In the genomic region with DNA sequence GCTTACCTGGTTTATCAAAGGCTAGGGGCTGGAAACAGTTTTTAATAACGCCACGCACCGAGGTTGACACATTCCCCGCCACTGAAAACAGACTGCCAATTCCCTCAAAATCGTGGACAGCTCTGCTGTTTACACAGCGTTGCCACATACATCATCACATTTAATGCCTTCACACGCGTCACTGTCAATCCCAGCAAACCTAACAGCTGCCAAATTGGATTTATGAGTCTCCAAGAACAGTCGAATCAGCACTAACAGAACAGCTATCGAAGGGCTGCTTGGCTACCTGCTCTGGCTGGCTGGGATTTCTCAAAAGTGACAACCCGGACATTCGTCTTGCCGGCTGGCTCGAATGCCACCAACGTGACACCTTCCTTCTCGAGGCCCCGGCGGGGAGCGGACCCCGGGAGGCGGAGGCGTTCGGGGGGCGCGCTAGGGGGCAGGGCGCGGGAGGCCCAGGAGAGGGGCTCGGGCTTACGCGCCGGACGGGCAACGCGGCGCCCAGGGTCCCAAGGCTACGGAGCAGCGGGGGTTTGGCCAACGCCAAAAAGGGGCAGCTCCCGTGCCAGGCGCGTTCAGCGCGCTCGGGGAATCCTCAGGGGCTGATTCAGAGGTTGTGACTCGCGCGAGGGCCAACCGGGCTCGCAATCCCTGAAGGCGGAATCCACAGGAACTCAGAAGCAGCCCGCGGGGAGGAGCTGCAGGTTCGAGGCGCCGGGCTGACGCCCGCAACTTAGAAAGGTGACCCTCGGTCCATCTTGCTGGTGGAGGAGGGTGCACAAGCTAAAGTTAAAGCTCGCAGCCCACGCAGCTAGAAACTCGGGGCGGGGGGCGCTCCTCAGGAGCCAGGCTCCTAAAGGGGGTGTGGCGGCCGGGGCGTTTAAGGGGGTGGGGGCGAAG, we compare ENCODE assay signal across 8 cellular contexts. TPM values are rescaled to one million over a fixed set of nuclear protein-coding genes. Genes with fewer than 3 reads are reported as not detected.
A peak's percentile ranks its signal among the peaks of the same experiment; 100 is the strongest.
DNase-seq lines count a peak whose midpoint lies in the region; ATAC-seq, FAIRE-seq and TF ChIP-seq lines count a peak whose summit lies in the region.

No MANE protein-coding gene starts in this region.

- FAIRE-seq in kidney (lab: Jason Lieb, UNC): no peak

- H3K4me3 ChIP-seq in kidney (ENCODE audit: low read length in 2 of 2): peak overlapping the region; percentile 59 to 75
- peak overlapping the region; percentile 64 to 68 (median 65) for H3K4me3 ChIP-seq in skeletal muscle tissue (ENCODE audit: low read length in 3 of 3)

- H3K4me1 Mint-ChIP-seq in T-helper 2 cell treated with Interferon-gamma antibody and Interleukin-4, amounts not matched to agents 5 μg/mL and 100 μg/mL, for 36 hours (ENCODE audit: low read depth): peaks cover 5% of the 10 kb centered on the region
- H3K4me1 Mint-ChIP-seq in chondrocyte (ENCODE audit: low read depth): peaks cover 27% of the 10 kb centered on the region

- no peaks in the 10 kb centered on the region for H3K36me3 Mint-ChIP-seq in T-helper 2 cell treated with Interferon-gamma antibody and Interleukin-4, amounts not matched to agents 5 μg/mL and 100 μg/mL, for 36 hours (ENCODE audit: low read depth)
- H3K36me3 Mint-ChIP-seq in chondrocyte (ENCODE audit: low read depth): no peaks in the 10 kb centered on the region

- H3K4me1 ChIP-seq in kidney (ENCODE audit: control insufficient read depth in 1 of 2, insufficient read depth in 1 of 2, low read depth in 1 of 2, low read length in 2 of 2) (peaks cover 0 to 4% of the 10 kb centered on the region in 2 donors), skeletal muscle tissue (ENCODE audit: control insufficient read depth in 3 of 3, insufficient read depth in 3 of 3, low read length in 3 of 3) (peaks cover 6 to 16% (median 11%) of the 10 kb centered on the region in 3 donors)

- H3K27me3 Mint-ChIP-seq in T-helper 2 cell treated with Interferon-gamma antibody and Interleukin-4, amounts not matched to agents 5 μg/mL and 100 μg/mL, for 36 hours (ENCODE audit: low read depth): peaks cover 57% of the 10 kb centered on the region
- H3K27me3 Mint-ChIP-seq in chondrocyte (ENCODE audit: low read depth): no peaks in the 10 kb centered on the region

- DNase-seq in NCI-H1417 (lab: John Stamatoyannopoulos, UW) (peak in 2 of 3 experiments; percentile 56 to 74), NCI-H1417 treated with DMSO at 0.1 percent for 48 hours (lab: John Stamatoyannopoulos, UW) (no peak), chondrocyte (ENCODE audit: low spot score) (no peak), kidney (peak; percentile 77), T-helper 9 cell (no peak)
- DNase-seq in T-helper 2 cell treated with Interferon-gamma antibody and Interleukin-4, amounts not matched to agents 5 μg/mL and 100 μg/mL, for 36 hours (ENCODE audit: low spot score): no peak

- TF ChIP-seq CTCF in chondrocyte (IDR thresholded peaks at IDR 0.05): peak; percentile 13
- no peak for TF ChIP-seq CTCF in kidney (IDR thresholded peaks at IDR 0.05; ENCODE audit: borderline replicate concordance, extremely low read depth, insufficient read depth)

- H3K36me3 ChIP-seq in kidney (ENCODE audit: control insufficient read depth in 1 of 2, insufficient read depth in 2 of 2, low read length in 2 of 2) (no peaks in the 10 kb centered on the region), skeletal muscle tissue (ENCODE audit: control insufficient read depth in 3 of 3, insufficient read depth in 3 of 3, low read length in 3 of 3) (no peaks in the 10 kb centered on the region)

- no peak overlapping the region for H3K27ac Mint-ChIP-seq in T-helper 2 cell treated with Interferon-gamma antibody and Interleukin-4, amounts not matched to agents 5 μg/mL and 100 μg/mL, for 36 hours
- H3K27ac Mint-ChIP-seq in chondrocyte (ENCODE audit: unreplicated experiment): peak overlapping the region; percentile 75

- peak overlapping the region; percentile 54 for H3K4me3 Mint-ChIP-seq in T-helper 2 cell treated with Interferon-gamma antibody and Interleukin-4, amounts not matched to agents 5 μg/mL and 100 μg/mL, for 36 hours
- peak overlapping the region; percentile 76 for H3K4me3 Mint-ChIP-seq in chondrocyte (ENCODE audit: unreplicated experiment)

- H3K27me3 ChIP-seq in skeletal muscle tissue (ENCODE audit: control insufficient read depth in 3 of 3, insufficient read depth in 3 of 3, low read length in 3 of 3): no peaks in the 10 kb centered on the region

- H3K27ac ChIP-seq in kidney (ENCODE audit: low read depth in 2 of 2, low read length in 2 of 2) (peak overlapping the region; percentile 60 to 69), skeletal muscle tissue (ENCODE audit: low read depth, low read length) (peak overlapping the region; percentile 88)

- H3K9me3 Mint-ChIP-seq in T-helper 2 cell treated with Interferon-gamma antibody and Interleukin-4, amounts not matched to agents 5 μg/mL and 100 μg/mL, for 36 hours: no peaks in the 10 kb centered on the region
- no peaks in the 10 kb centered on the region for H3K9me3 Mint-ChIP-seq in chondrocyte (ENCODE audit: low read depth)

- ATAC-seq in GM21528 (IDR thresholded peaks at IDR 0.05; ENCODE audit: low FRiP score, unreplicated experiment): no peak

- H3K9ac ChIP-seq in kidney (ENCODE audit: low read length in 2 of 2): peak overlapping the region; percentile 32 to 70
- H3K9ac ChIP-seq in skeletal muscle tissue (ENCODE audit: low read depth in 1 of 3, low read length in 3 of 3): peak overlapping the region; percentile 43 to 77 (median 69)

- intact Hi-C loops in kidney (cut with DNase I): no loop called here

- H3K9me3 ChIP-seq in kidney (ENCODE audit: control insufficient read depth in 1 of 2, low read length in 2 of 2) (no peaks in the 10 kb centered on the region), skeletal muscle tissue (ENCODE audit: control insufficient read depth in 3 of 3, low read length in 3 of 3) (no peaks in the 10 kb centered on the region)

RNA-seq across cellular contexts. Expression of gene CDC14B, which starts 1.2 kb away (rescaled TPM):
- total RNA-seq in chondrocyte (14.5 to 16.8 TPM (median 15.5 TPM) in 3 replicates), kidney (19.6 TPM), skeletal muscle tissue (45.9 TPM)
- 9.1 TPM for polyA plus RNA-seq in kidney (ENCODE audit: insufficient read depth, low read depth, low replicate concordance)

RNA-seq across cellular contexts. Expression of gene PRXL2C, which starts 36.7 kb away (rescaled TPM):
- total RNA-seq in chondrocyte: 20.7 to 24.7 TPM (median 20.9 TPM) in 3 replicates
- total RNA-seq in kidney: 19.8 TPM
- polyA plus RNA-seq in kidney (ENCODE audit: insufficient read depth, low read depth, low replicate concordance): 6.4 TPM
- total RNA-seq in skeletal muscle tissue: 16.7 TPM

Comparison
In these comparisons a context has a peak if more than half of its experiments do, and no peak if none do; other contexts are left out.
1. DNase-seq: peak in NCI-H1417 (2 of 3) and kidney (single experiment); none in NCI-H1417 treated with DMSO at 0.1 percent for 48 hours (single experiment), T-helper 2 cell treated with Interferon-gamma antibody and Interleukin-4, amounts not matched to agents 5 μg/mL and 100 μg/mL, for 36 hours (single experiment), chondrocyte (single experiment) and T-helper 9 cell (single experiment).